ENCODE assay signal across 1 cellular context in the genomic region with DNA sequence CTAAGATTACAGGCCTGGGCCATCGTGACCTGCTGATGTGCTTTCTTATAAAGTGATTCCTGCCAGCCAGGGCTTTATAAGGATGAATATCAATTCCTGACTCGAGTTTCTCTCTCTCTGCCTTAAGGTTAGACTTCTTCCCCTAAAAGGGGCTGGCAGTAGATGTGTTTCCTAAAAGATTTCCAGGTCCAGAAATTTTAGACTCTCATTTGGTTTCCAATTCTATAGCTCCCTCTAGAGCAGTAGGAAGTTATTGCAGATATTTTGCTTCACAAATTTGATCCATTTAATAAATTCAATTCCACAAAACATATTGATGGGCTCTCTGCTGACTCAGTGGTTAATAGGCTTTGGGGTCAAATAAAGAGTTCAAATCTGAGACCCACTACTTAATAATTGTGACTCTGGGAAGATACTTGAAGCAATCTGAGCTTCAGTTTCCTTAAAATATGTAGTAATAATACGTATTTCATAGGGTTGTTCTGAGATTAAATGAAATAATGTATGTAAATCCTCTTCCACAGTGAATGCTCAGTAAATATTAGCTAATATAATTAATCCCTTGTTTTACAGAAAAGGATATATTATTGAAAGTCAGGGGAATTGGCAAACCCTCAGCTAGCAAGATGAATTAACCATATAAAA.
TF ChIP-seq lines count a peak whose summit lies in the region.

No MANE protein-coding gene starts in this region.

TF ChIP-seq in H1, 55 proteins besides CTCF, POLR2A, EP300 and RAD21:
- TF ChIP-seq GTF2F1 (IDR thresholded peaks at IDR 0.05; ENCODE audit: borderline replicate concordance, low read depth, low read length) (no peak), EZH2 (IDR thresholded peaks at IDR 0.05; ENCODE audit: low read depth, low read length, severe bottlenecking) (no peak), FOSL1 (IDR thresholded peaks at IDR 0.05; ENCODE audit: insufficient read depth, low read depth, low read length) (no peak), RXRA (IDR thresholded peaks at IDR 0.05; ENCODE audit: insufficient read depth, low read depth, low read length) (no peak), ZNF274 (IDR thresholded peaks at IDR 0.05; ENCODE audit: borderline replicate concordance, extremely low read depth, low read length) (no peak), POLR2AphosphoS5 (IDR thresholded peaks at IDR 0.05; ENCODE audit: low read depth, low read length) (no peak), CBX8 (IDR thresholded peaks at IDR 0.05; ENCODE audit: borderline replicate concordance, low read depth, low read length) (no peak), SIX5 (IDR thresholded peaks at IDR 0.05; ENCODE audit: low read depth, low read length) (no peak), SAP30 (IDR thresholded peaks at IDR 0.05; ENCODE audit: insufficient read depth, insufficient replicate concordance, low read length) (no peak)
- TF ChIP-seq, protein P1, sequence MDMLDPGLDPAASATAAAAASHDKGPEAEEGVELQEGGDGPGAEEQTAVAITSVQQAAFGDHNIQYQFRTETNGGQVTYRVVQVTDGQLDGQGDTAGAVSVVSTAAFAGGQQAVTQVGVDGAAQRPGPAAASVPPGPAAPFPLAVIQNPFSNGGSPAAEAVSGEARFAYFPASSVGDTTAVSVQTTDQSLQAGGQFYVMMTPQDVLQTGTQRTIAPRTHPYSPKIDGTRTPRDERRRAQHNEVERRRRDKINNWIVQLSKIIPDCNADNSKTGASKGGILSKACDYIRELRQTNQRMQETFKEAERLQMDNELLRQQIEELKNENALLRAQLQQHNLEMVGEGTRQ (IDR thresholded peaks at IDR 0.05; ENCODE audit: low read length): no peak
TF ChIP-seq in H1: peak in this region for 0.
